ENCODE assay signal across 8 cellular contexts in genomic region chr5:96876292-96876850, GRCh38. TPM values are rescaled to one million over a fixed set of nuclear protein-coding genes. Genes with fewer than 3 reads are reported as not detected.
A peak's percentile ranks its signal among the peaks of the same experiment; 100 is the strongest.
DNase-seq lines count a peak whose midpoint lies in the region; ATAC-seq and TF ChIP-seq lines count a peak whose summit lies in the region.

TSS of gene ERAP2 (plus strand) at chr5:96876500. CDS start at chr5:96879686, 3,186 bp downstream.

- peak within 1 kb of the TSS; percentile 96 for H3K27ac Mint-ChIP-seq in activated B cell treated with CpG ODN at 0.5 μM for 24 hours

- H3K79me2 ChIP-seq in GM23248 (ENCODE audit: insufficient read depth): no peaks in the 10 kb centered on the region
- peaks cover 5% of the 10 kb centered on the region for H3K79me2 ChIP-seq in osteoblast (ENCODE audit: insufficient read depth, low read length)

- WGBS in GM23248 (ENCODE audit: low coverage in 1 of 2, low lambda C conversion rate in 2 of 2, missing lambda C conversion rate in 2 of 2), 2 experiments: 1 to 2% methylated on average over 6 of the region's 6 CpGs

- H3K36me3 ChIP-seq in GM23248 (ENCODE audit: low read depth) (no peaks in the 10 kb centered on the region), osteoblast (ENCODE audit: insufficient read depth, low read length) (no peaks in the 10 kb centered on the region)

- H2AFZ ChIP-seq in GM23248 (peak within 1 kb of the TSS; percentile 94), osteoblast (ENCODE audit: low read length) (peak within 1 kb of the TSS; percentile 96)

- TF ChIP-seq CTCF in activated B cell treated with CpG ODN at 0.5 μM for 24 hours (IDR thresholded peaks at IDR 0.05) (no peak), osteoblast (IDR thresholded peaks at IDR 0.05; ENCODE audit: extremely low read depth, low read depth, low read length) (no peak)

- no peaks in the 10 kb centered on the region for H3K9me2 ChIP-seq in GM23248 (ENCODE audit: insufficient read depth)

- peaks cover 88% of the 10 kb centered on the region for H3K4me1 Mint-ChIP-seq in activated B cell treated with CpG ODN at 0.5 μM for 24 hours

- H3K4me2 ChIP-seq in GM23248 (ENCODE audit: unreplicated experiment): peak within 1 kb of the TSS; percentile 96
- peak within 1 kb of the TSS; percentile 96 for H3K4me2 ChIP-seq in osteoblast (ENCODE audit: insufficient read depth, low read length)

- peak within 1 kb of the TSS; percentile 98 for H3K4me3 Mint-ChIP-seq in activated B cell treated with CpG ODN at 0.5 μM for 24 hours

- DNase-seq in NCI-H1436 treated with DMSO at 0.1 percent for 48 hours (lab: John Stamatoyannopoulos, UW) (peak; percentile 22), NCI-H1436 (lab: John Stamatoyannopoulos, UW) (no peak), GM23248 (peak; percentile 72), LoVo (ENCODE audit: low spot score) (peak; percentile 64), activated B cell treated with CpG ODN at 0.5 μM for 24 hours (no peak), fibroblast of peridontal ligament (ENCODE audit: extremely low read depth) (peak; percentile 75), osteoblast (ENCODE audit: insufficient read length, low spot score, missing footprints) (no peak), GDM1 (lab: John Stamatoyannopoulos, UW) (no peak)

- H3K36me3 Mint-ChIP-seq in activated B cell treated with CpG ODN at 0.5 μM for 24 hours (ENCODE audit: low read depth): peaks cover 25% of the 10 kb centered on the region

- ATAC-seq in activated B cell treated with CpG ODN at 0.5 μM for 24 hours (ENCODE audit: low read depth): peak; percentile 53

- H3K9me3 ChIP-seq in GM23248 (ENCODE audit: low read depth) (no peaks in the 10 kb centered on the region), osteoblast (ENCODE audit: low read depth, low read length) (no peaks in the 10 kb centered on the region)

- POLR2A ChIA-PET in activated B cell treated with CpG ODN at 0.5 μM for 24 hours (lab: Charles Lee): interaction anchor here (0.7 to 3.3 kb wide), 14 partner anchors 9 to 307 kb away, joined by 3 to 40 read pairs (median 5); partner anchors contain the start of genes ERAP1, LNPEP and RIOK2

- H3F3A ChIP-seq in GM23248 (ENCODE audit: insufficient read depth): peaks cover 20% of the 10 kb centered on the region

- peaks cover 23% of the 10 kb centered on the region for H3K4me1 ChIP-seq in GM23248 (ENCODE audit: insufficient read depth)
- H3K4me1 ChIP-seq in osteoblast (ENCODE audit: insufficient read depth, low read length): peaks cover 24% of the 10 kb centered on the region

- no peaks in the 10 kb centered on the region for H3K9me3 Mint-ChIP-seq in activated B cell treated with CpG ODN at 0.5 μM for 24 hours

- no peaks in the 10 kb centered on the region for H4K20me1 ChIP-seq in GM23248 (ENCODE audit: insufficient read depth)
- no peaks in the 10 kb centered on the region for H4K20me1 ChIP-seq in osteoblast (ENCODE audit: insufficient read depth, low read length)

- no peaks in the 10 kb centered on the region for H3K27me3 ChIP-seq in GM23248 (replicated peaks; ENCODE audit: insufficient read depth)
- no peaks in the 10 kb centered on the region for H3K27me3 ChIP-seq in osteoblast (ENCODE audit: insufficient read depth, low read length)

- peak within 1 kb of the TSS; percentile 89 for H3K4me3 ChIP-seq in GM23248
- peak within 1 kb of the TSS; percentile 85 for H3K4me3 ChIP-seq in osteoblast (ENCODE audit: insufficient read depth, low read length)

- no peaks in the 10 kb centered on the region for H3K27me3 Mint-ChIP-seq in activated B cell treated with CpG ODN at 0.5 μM for 24 hours

- in situ Hi-C loops in GM23248 (cut with MboI): loop anchor here (10.0 kb wide), 1 partner anchor 288 kb away; no protein-coding TSS in a partner anchor

- peak within 1 kb of the TSS; percentile 83 for H3K9ac ChIP-seq in GM23248

- intact Hi-C loops in activated B cell treated with CpG ODN at 0.5 μM for 24 hours (cut with micrococcal nuclease): loop anchor here (1.0 kb wide), 2 partner anchors 10 to 20 kb away; no protein-coding TSS in a partner anchor

- CTCF ChIA-PET in activated B cell treated with CpG ODN at 0.5 μM for 24 hours (lab: Charles Lee): interaction anchor here (0.8 to 3.8 kb wide), 6 partner anchors 7 to 62 kb away, joined by 3 to 19 read pairs (median 5); no protein-coding TSS in a partner anchor

- H3K27ac ChIP-seq in GM23248 (peak within 1 kb of the TSS; percentile 54), osteoblast (ENCODE audit: low read depth, low read length) (peak within 1 kb of the TSS; percentile 84)

RNA-seq across cellular contexts. Expression of gene ERAP2, which starts in this region (rescaled TPM):
- 0.38 and 1.8 TPM in 2 replicates for total RNA-seq in GM23248 (2014; rRNA removed; shearing (Covaris generic))
- 0.32 and 1.1 TPM in 2 replicates for polyA plus RNA-seq in GM23248 (2016; fragmentation: Nextera tagmentation; extraction: Ambion mirVana)
- 63.1 and 80.9 TPM in 2 replicates for total RNA-seq in activated B cell treated with CpG ODN at 0.5 μM for 24 hours
- total RNA-seq in osteoblast: 5.6 and 84.7 TPM in 2 replicates

Comparison
In these comparisons a context has a peak if more than half of its experiments do, and no peak if none do; other contexts are left out.
1. DNase-seq: peak in NCI-H1436 treated with DMSO at 0.1 percent for 48 hours (single experiment), GM23248 (single experiment), LoVo (single experiment) and fibroblast of peridontal ligament (single experiment); none in NCI-H1436 (single experiment), activated B cell treated with CpG ODN at 0.5 μM for 24 hours (single experiment), osteoblast (single experiment) and GDM1 (single experiment).